1 cellular context compared by ENCODE assay signal in genomic region chr17:17937450-17937849, GRCh38.
TF ChIP-seq lines count a peak whose summit lies in the region.

No MANE protein-coding gene starts in this region.

TF ChIP-seq in H1, 55 proteins besides CTCF, POLR2A, EP300 and RAD21:
- TF ChIP-seq SP1 (IDR thresholded peaks at IDR 0.05; ENCODE audit: low read depth, low read length): no peak
- TF ChIP-seq ASH2L (IDR thresholded peaks at IDR 0.05; ENCODE audit: low read length): no peak
- no peak for TF ChIP-seq BRCA1 (IDR thresholded peaks at IDR 0.05; ENCODE audit: low read depth, low read length)
- TF ChIP-seq SP4 (IDR thresholded peaks at IDR 0.05; ENCODE audit: low read length): no peak
- no peak for TF ChIP-seq POU5F1 (IDR thresholded peaks at IDR 0.05; ENCODE audit: low read depth, low read length)
- no peak for TF ChIP-seq KDM4A (IDR thresholded peaks at IDR 0.05; ENCODE audit: low read depth, low read length, severe bottlenecking)
- TF ChIP-seq CEBPB (IDR thresholded peaks at IDR 0.05; ENCODE audit: low read depth, low read length): no peak
- no peak for TF ChIP-seq TAF7 (optimal IDR thresholded peaks at IDR 0.05; ENCODE audit: borderline replicate concordance, low read depth, low read length)
- TF ChIP-seq RNF2 (IDR thresholded peaks at IDR 0.05; ENCODE audit: borderline replicate concordance, low read depth, low read length, missing control alignments, poor library complexity, severe bottlenecking): no peak
- no peak for TF ChIP-seq E2F6 (IDR thresholded peaks at IDR 0.05)
- TF ChIP-seq PHF8 (conservative IDR thresholded peaks at IDR 0.05; ENCODE audit: low read depth, low read length): no peak
- no peak for TF ChIP-seq GABPA (IDR thresholded peaks at IDR 0.05; ENCODE audit: borderline replicate concordance, insufficient read depth, low read length)
- TF ChIP-seq KDM1A (IDR thresholded peaks at IDR 0.05; ENCODE audit: borderline replicate concordance, low read length): no peak
- TF ChIP-seq CTBP2 (IDR thresholded peaks at IDR 0.05; ENCODE audit: borderline replicate concordance, insufficient read depth, insufficient read length, low read length): no peak
- TF ChIP-seq SIRT6 (IDR thresholded peaks at IDR 0.05; ENCODE audit: low read length): no peak
- no peak for TF ChIP-seq SIX5 (IDR thresholded peaks at IDR 0.05; ENCODE audit: low read depth, low read length)
- no peak for TF ChIP-seq BCL11A (IDR thresholded peaks at IDR 0.05; ENCODE audit: low read depth in 2 of 2, low read length in 2 of 2)
- no peak for TF ChIP-seq EGR1 (IDR thresholded peaks at IDR 0.05; ENCODE audit: borderline replicate concordance, low read depth, low read length)
- no peak for TF ChIP-seq KDM5A (IDR thresholded peaks at IDR 0.05; ENCODE audit: low read length)
- no peak for TF ChIP-seq CHD2 (IDR thresholded peaks at IDR 0.05; ENCODE audit: low read length)
